Comparison of ENCODE assay signal across 24 cellular contexts in genomic region chr4:186172551-186172950, GRCh38. TPM values are rescaled to one million over a fixed set of nuclear protein-coding genes. Genes with fewer than 3 reads are reported as not detected.
"Had no signal": no experiment of that assay in that cellular context is flagged by ENCODE, and none has a peak within 500 bp of the region (broad histone marks: within the 10 kb centered on the region; RNA-seq: fewer than 3 reads in every experiment).

No MANE protein-coding gene starts in this region.

- H3K27ac ChIP-seq: SJSA1, SK-N-MC had no signal

- DNase-seq: IMR-90, Karpas-422, KG1, MM.1S, MV-4-11, NCI-H1048, NCI-H1105, NCI-H1417, NCI-H1436 treated with DMSO at 0.1 percent for 48 hours, NCI-H1694, NCI-H187 treated with DMSO at 0.1 percent for 48 hours, NCI-H2029 treated with DMSO at 0.1 percent for 48 hours, NCI-H2171 treated with DMSO at 0.1 percent for 48 hours, NCI-H446, NCI-H510A treated with DMSO at 0.1 percent for 48 hours, NCI-H526, NCI-H774, Right ventricle myocardium superior, RPMI8226, SIG-M5 had no signal

- H3K36me3 ChIP-seq: SJSA1 had no signal

- H3K4me3 ChIP-seq: SJSA1, SK-N-MC had no signal

- H3K9me3 ChIP-seq: SJSA1 had no signal

- H3K4me1 ChIP-seq: SJSA1 had no signal

- ATAC-seq: HepG2 had no signal

RNA-seq across cellular contexts. Expression of gene KLKB1, which starts 54.8 kb away (rescaled TPM):
- total RNA-seq: HT1080, IMR-90, SJSA1 had no signal
